8 cellular contexts compared by ENCODE assay signal in the genomic region with DNA sequence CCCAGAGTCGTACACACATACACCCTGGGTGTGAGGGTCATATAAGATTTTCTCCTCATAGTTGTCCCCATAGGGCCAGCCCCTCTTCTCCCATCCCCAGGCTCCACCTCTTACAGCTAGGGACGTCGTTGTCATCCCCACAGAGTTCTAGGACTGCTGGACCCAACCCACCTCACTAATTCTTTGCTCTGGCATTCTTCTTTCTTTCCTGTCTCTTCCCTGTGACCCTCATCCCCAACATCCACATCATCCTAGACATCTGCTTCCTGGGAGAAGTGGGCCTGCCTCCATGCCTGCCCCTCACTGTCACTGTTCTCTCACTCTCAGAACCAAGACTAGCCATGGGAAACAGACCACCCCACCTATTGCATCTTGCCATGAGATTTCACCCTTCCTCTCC. TPM values are rescaled to one million over a fixed set of nuclear protein-coding genes. Genes with fewer than 3 reads are reported as not detected.
DNase-seq lines count a peak whose midpoint lies in the region; ATAC-seq, FAIRE-seq and TF ChIP-seq lines count a peak whose summit lies in the region.

No MANE protein-coding gene starts in this region.

- intact Hi-C loops in left ventricle myocardium inferior (cut with micrococcal nuclease): no loop called here
- intact Hi-C loops in left ventricle myocardium superior (cut with micrococcal nuclease): no loop called here

- H3K4me1 ChIP-seq in left ventricle myocardium inferior (peaks cover 66% of the 10 kb centered on the region), mucosa of rectum (ENCODE audit: control insufficient read depth in 2 of 2, insufficient read depth in 2 of 2, low read length in 2 of 2) (peaks cover 19 to 39% of the 10 kb centered on the region in 2 donors)

- DNase-seq in left ventricle myocardium inferior (no peak), left ventricle myocardium superior (no peak), bronchial epithelial cell (ENCODE audit: low read depth) (no peak), activated gamma-delta T cell (lab: John Stamatoyannopoulos, UW) (no peak), medulla oblongata (ENCODE audit: extremely low spot score) (no peak), NCI-H82 treated with DMSO at 0.1 percent for 48 hours (lab: John Stamatoyannopoulos, UW; ENCODE audit: unreplicated experiment) (no peak)

- ATAC-seq in left ventricle myocardium superior (no peak), GM19351 (IDR thresholded peaks at IDR 0.05; ENCODE audit: unreplicated experiment) (no peak)

- peaks cover 7% of the 10 kb centered on the region for H3K36me3 ChIP-seq in left ventricle myocardium inferior
- no peaks in the 10 kb centered on the region for H3K36me3 ChIP-seq in bronchial epithelial cell (ENCODE audit: control insufficient read depth, insufficient read depth, low read length)
- peaks cover 0 to 10% of the 10 kb centered on the region in 2 donors for H3K36me3 ChIP-seq in mucosa of rectum (ENCODE audit: control insufficient read depth in 2 of 2, insufficient read depth in 2 of 2, low read length in 2 of 2)

- no peak for FAIRE-seq in bronchial epithelial cell (lab: Jason Lieb, UNC)

- H3K27me3 ChIP-seq in left ventricle myocardium inferior (ENCODE audit: low read depth): no peaks in the 10 kb centered on the region
- no peaks in the 10 kb centered on the region for H3K27me3 ChIP-seq in bronchial epithelial cell (ENCODE audit: control insufficient read depth, insufficient read depth, low read length)
- no peaks in the 10 kb centered on the region for H3K27me3 ChIP-seq in mucosa of rectum (ENCODE audit: control insufficient read depth in 2 of 2, insufficient read depth in 2 of 2, low read length in 2 of 2)

- peak overlapping the region; percentile 87 for H3K27ac ChIP-seq in left ventricle myocardium inferior (replicated peaks)
- no peak overlapping the region for H3K27ac ChIP-seq in mucosa of rectum (ENCODE audit: low read depth in 2 of 2, low read length in 2 of 2)

- no peak for TF ChIP-seq CTCF in left ventricle myocardium inferior (IDR thresholded peaks at IDR 0.05; ENCODE audit: borderline replicate concordance)
- no peak for TF ChIP-seq CTCF in bronchial epithelial cell (IDR thresholded peaks at IDR 0.05; ENCODE audit: insufficient read depth, low read length, severe bottlenecking)

- H3K9me3 ChIP-seq in left ventricle myocardium inferior (replicated peaks): no peaks in the 10 kb centered on the region
- no peaks in the 10 kb centered on the region for H3K9me3 ChIP-seq in mucosa of rectum (ENCODE audit: control insufficient read depth in 2 of 2, low read length in 2 of 2)

- H3K9ac ChIP-seq in mucosa of rectum (ENCODE audit: low read depth in 1 of 2, low read length in 2 of 2): peak overlapping the region; percentile 94 to 98

- H3K4me3 ChIP-seq in left ventricle myocardium inferior (peak overlapping the region; percentile 95), bronchial epithelial cell (ENCODE audit: low read depth, low read length) (peak overlapping the region; percentile 91), mucosa of rectum (ENCODE audit: low read length in 2 of 2) (peak overlapping the region; percentile 98)

RNA-seq across cellular contexts. Expression of gene PSMF1, which starts 1.1 kb away (rescaled TPM):
- total RNA-seq in left ventricle myocardium inferior (124 TPM), left ventricle myocardium superior (130 TPM), bronchial epithelial cell (20.3 and 20.7 TPM in 2 replicates)
